In the genomic region with DNA sequence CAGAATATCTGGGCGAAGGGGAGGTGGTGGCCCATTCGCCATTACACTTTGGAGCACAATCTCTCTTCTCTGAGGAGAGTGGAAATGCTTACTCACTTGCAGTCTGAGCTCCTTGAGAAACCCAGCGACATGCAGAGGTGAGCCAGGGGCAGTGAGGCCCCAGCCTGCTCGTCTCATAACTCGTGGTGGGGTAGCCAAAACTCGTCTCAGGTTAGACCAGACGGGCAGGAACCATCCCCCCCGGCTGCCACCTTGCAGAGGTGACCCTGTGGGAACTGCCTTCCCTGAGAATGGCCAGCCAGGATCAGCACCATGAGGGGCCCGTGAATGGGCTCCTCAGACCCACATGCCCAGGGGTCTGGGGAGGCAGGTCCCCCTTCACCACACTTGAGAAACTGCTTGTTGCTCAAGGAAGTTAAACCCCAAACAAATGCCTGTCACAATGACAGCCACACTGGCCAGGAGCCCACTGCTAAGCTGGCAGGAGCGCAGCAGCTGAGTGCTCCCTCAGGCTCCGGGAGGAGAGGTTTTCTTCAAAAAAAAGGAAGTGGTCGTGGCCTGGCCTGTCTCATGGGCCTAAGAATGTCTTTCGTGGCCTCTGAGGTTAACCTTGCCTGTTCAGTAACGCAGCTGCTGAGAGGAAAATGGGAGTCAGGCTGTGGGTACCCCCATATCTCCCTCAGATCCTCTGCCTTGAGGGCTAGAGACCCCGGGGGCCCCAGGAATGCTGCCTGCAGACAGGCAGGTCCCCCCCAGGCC, we compare ENCODE assay signal across 8 cellular contexts. TPM values are rescaled to one million over a fixed set of nuclear protein-coding genes. Genes with fewer than 3 reads are reported as not detected.
DNase-seq lines count a peak whose midpoint lies in the region; ATAC-seq and TF ChIP-seq lines count a peak whose summit lies in the region.

No MANE protein-coding gene starts in this region.

- peak; percentile 44 to 63 for ATAC-seq in activated T-cell treated with anti-CD3 and anti-CD28 coated beads, Interleukin-2, amount 50 U/mL, for 72 hours (replicated peaks in 1 of 2)
- peak; percentile 67 for ATAC-seq in sciatic nerve

- DNase-seq in activated T-cell treated with anti-CD3 and anti-CD28 coated beads, Interleukin-2, amount 50 U/mL, for 72 hours: peak; percentile 11 to 20
- DNase-seq in activated T-cell treated with anti-CD3 and anti-CD28 coated beads, Interleukin-2, amount 50 U/mL, for 24 hours: no peak
- peak in 2 of 3 donors; percentile 69 to 81 for DNase-seq in Peyer's patch
- peak; percentile 83 for DNase-seq in fibroblast of villous mesenchyme (ENCODE audit: low read depth)
- DNase-seq in sciatic nerve (ENCODE audit: low spot score): peak; percentile 71
- no peak for DNase-seq in hepatocyte (ENCODE audit: low spot score)
- DNase-seq in effector CD8-positive, alpha-beta T cell (lab: John Stamatoyannopoulos, UW): no peak
- no peak for DNase-seq in activated gamma-delta T cell (lab: John Stamatoyannopoulos, UW)

- peaks cover 0 to 1% of the 10 kb centered on the region in 2 donors for H3K36me3 Mint-ChIP-seq in activated T-cell treated with anti-CD3 and anti-CD28 coated beads, Interleukin-2, amount 50 U/mL, for 72 hours (ENCODE audit: insufficient read depth in 2 of 2)
- H3K36me3 Mint-ChIP-seq in activated T-cell treated with anti-CD3 and anti-CD28 coated beads, Interleukin-2, amount 50 U/mL, for 24 hours (ENCODE audit: low read depth): peaks cover 39% of the 10 kb centered on the region

- H3K4me2 ChIP-seq in hepatocyte: no peak overlapping the region

- H3K9me3 ChIP-seq in Peyer's patch (no peaks in the 10 kb centered on the region), hepatocyte (ENCODE audit: low read depth) (no peaks in the 10 kb centered on the region)

- H3K27ac ChIP-seq in Peyer's patch: peak overlapping the region; percentile 22 to 64 (median 40)
- no peak overlapping the region for H3K27ac ChIP-seq in hepatocyte

- peaks cover 0 to 38% (median 0%) of the 10 kb centered on the region in 3 donors for H3K36me3 ChIP-seq in Peyer's patch
- no peaks in the 10 kb centered on the region for H3K36me3 ChIP-seq in hepatocyte (replicated peaks; ENCODE audit: insufficient read depth, low read depth)

- H3K27ac Mint-ChIP-seq in activated T-cell treated with anti-CD3 and anti-CD28 coated beads, Interleukin-2, amount 50 U/mL, for 72 hours: no peak overlapping the region
- H3K27ac Mint-ChIP-seq in activated T-cell treated with anti-CD3 and anti-CD28 coated beads, Interleukin-2, amount 50 U/mL, for 24 hours: no peak overlapping the region

- H3K79me2 ChIP-seq in hepatocyte: no peaks in the 10 kb centered on the region

- TF ChIP-seq CTCF in Peyer's patch (IDR thresholded peaks at IDR 0.05): no peak
- TF ChIP-seq CTCF in fibroblast of villous mesenchyme (IDR thresholded peaks at IDR 0.05; ENCODE audit: insufficient read depth, low read depth, low read length): no peak
- TF ChIP-seq CTCF in hepatocyte (IDR thresholded peaks at IDR 0.05; ENCODE audit: poor library complexity): no peak

- peaks cover 17% of the 10 kb centered on the region for H3K4me1 Mint-ChIP-seq in activated T-cell treated with anti-CD3 and anti-CD28 coated beads, Interleukin-2, amount 50 U/mL, for 72 hours (ENCODE audit: low read depth)
- H3K4me1 Mint-ChIP-seq in activated T-cell treated with anti-CD3 and anti-CD28 coated beads, Interleukin-2, amount 50 U/mL, for 24 hours (ENCODE audit: low read depth): peaks cover 10% of the 10 kb centered on the region

- H3K9me2 ChIP-seq in hepatocyte (replicated peaks; ENCODE audit: insufficient read depth): no peaks in the 10 kb centered on the region

- H3K4me3 Mint-ChIP-seq in activated T-cell treated with anti-CD3 and anti-CD28 coated beads, Interleukin-2, amount 50 U/mL, for 72 hours: no peak overlapping the region
- no peak overlapping the region for H3K4me3 Mint-ChIP-seq in activated T-cell treated with anti-CD3 and anti-CD28 coated beads, Interleukin-2, amount 50 U/mL, for 24 hours

- no peaks in the 10 kb centered on the region for H4K20me1 ChIP-seq in hepatocyte (ENCODE audit: insufficient read depth, poor library complexity, severe bottlenecking)

- H2AFZ ChIP-seq in hepatocyte: no peak overlapping the region

- intact Hi-C loops in sciatic nerve (cut with DNase I): no loop called here

- no peak for TF ChIP-seq POLR2A in Peyer's patch (IDR thresholded peaks at IDR 0.05)

- peaks cover 15% of the 10 kb centered on the region for H3K27me3 Mint-ChIP-seq in activated T-cell treated with anti-CD3 and anti-CD28 coated beads, Interleukin-2, amount 50 U/mL, for 72 hours (ENCODE audit: low read depth)
- H3K27me3 Mint-ChIP-seq in activated T-cell treated with anti-CD3 and anti-CD28 coated beads, Interleukin-2, amount 50 U/mL, for 24 hours: peaks cover 10% of the 10 kb centered on the region

- H3K27me3 ChIP-seq in Peyer's patch: no peaks in the 10 kb centered on the region
- H3K27me3 ChIP-seq in hepatocyte: no peaks in the 10 kb centered on the region

- no peaks in the 10 kb centered on the region for H3K9me3 Mint-ChIP-seq in activated T-cell treated with anti-CD3 and anti-CD28 coated beads, Interleukin-2, amount 50 U/mL, for 72 hours
- no peaks in the 10 kb centered on the region for H3K9me3 Mint-ChIP-seq in activated T-cell treated with anti-CD3 and anti-CD28 coated beads, Interleukin-2, amount 50 U/mL, for 24 hours

- H3K4me3 ChIP-seq in Peyer's patch: no peak overlapping the region
- H3K4me3 ChIP-seq in fibroblast of villous mesenchyme (ENCODE audit: low read depth, low read length): no peak overlapping the region
- H3K4me3 ChIP-seq in hepatocyte: no peak overlapping the region

- 79% methylated on average over 15 of the region's 15 CpGs for WGBS in hepatocyte (ENCODE audit: low lambda C conversion rate, missing lambda C conversion rate)

- H3K4me1 ChIP-seq in Peyer's patch (peaks cover 0 to 12% (median 10%) of the 10 kb centered on the region in 4 donors), hepatocyte (ENCODE audit: insufficient read depth) (peaks cover 3% of the 10 kb centered on the region)

RNA-seq across cellular contexts. Expression of a gene that starts 9.2 kb away (rescaled TPM):
- 10 to 100 TPM; 21.1 to 28.0 TPM for total RNA-seq in activated T-cell treated with anti-CD3 and anti-CD28 coated beads, Interleukin-2, amount 50 U/mL, for 72 hours
- total RNA-seq in Peyer's patch: 100 to 1,000 TPM; 118 to 215 (median 177) TPM
- 6.8 and 13.4 TPM in 2 replicates for total RNA-seq in fibroblast of villous mesenchyme
- total RNA-seq in sciatic nerve: 75.3 TPM
- 116 and 126 TPM in 2 replicates for total RNA-seq in hepatocyte
- polyA plus RNA-seq in hepatocyte: 185 and 203 TPM in 2 replicates

Comparison
In these comparisons a context has a peak if more than half of its experiments do, and no peak if none do; other contexts are left out.
1. DNase-seq: peak in activated T-cell treated with anti-CD3 and anti-CD28 coated beads, Interleukin-2, amount 50 U/mL, for 72 hours (2 of 2), Peyer's patch (2 of 3), fibroblast of villous mesenchyme (single experiment) and sciatic nerve (single experiment); none in activated T-cell treated with anti-CD3 and anti-CD28 coated beads, Interleukin-2, amount 50 U/mL, for 24 hours (single experiment), hepatocyte (single experiment), effector CD8-positive, alpha-beta T cell (single experiment) and activated gamma-delta T cell (single experiment).